In genomic region chr14:102603293-102603907, GRCh38 we compare ENCODE assay signal across 28 cellular contexts. TPM values are rescaled to one million over a fixed set of nuclear protein-coding genes. Genes with fewer than 3 reads are reported as not detected.
DNase-seq lines count a peak whose midpoint lies in the region; ATAC-seq and TF ChIP-seq lines count a peak whose summit lies in the region.
"Had no signal": no experiment of that assay in that cellular context is flagged by ENCODE, and none has a peak within 500 bp of the region (broad histone marks: within the 10 kb centered on the region; RNA-seq: fewer than 3 reads in every experiment).

No MANE protein-coding gene starts in this region.

- H3K27ac ChIP-seq in CD4-positive, CD25-positive, alpha-beta regulatory T cell (ENCODE audit: insufficient read depth, low read length, poor library complexity, severe bottlenecking), result no peak overlapping the region
- H3K27ac ChIP-seq in epithelial cell of prostate (peak overlapping the region; percentile 48), trophoblast cell (ENCODE audit: low read depth, low read length) (no peak overlapping the region)
- H3K27ac ChIP-seq: ascending aorta, dorsolateral prefrontal cortex, heart right ventricle, ovary, WERI-Rb-1 had no signal

- no peak overlapping the region for H3K4me3 ChIP-seq in CD4-positive, CD25-positive, alpha-beta regulatory T cell (ENCODE audit: low read depth, low read length)
- no peak overlapping the region for H3K4me3 ChIP-seq in Loucy (ENCODE audit: low read length, poor library complexity, severe bottlenecking)
- H3K4me3 ChIP-seq in trophoblast cell (ENCODE audit: low read depth, low read length), result no peak overlapping the region
- H3K4me3 ChIP-seq: ascending aorta, dorsolateral prefrontal cortex, heart right ventricle, ovary, smooth muscle cell had no signal

- no peak overlapping the region for H3K23ac ChIP-seq in trophoblast cell (ENCODE audit: low read length)

- H4K91ac ChIP-seq in trophoblast cell (ENCODE audit: low read depth, low read length), result no peak overlapping the region

- peak overlapping the region in 2 of 3 donors; percentile 32 to 59 for H3K27ac Mint-ChIP-seq in CD4-positive, CD25-positive, alpha-beta regulatory T cell
- no peak overlapping the region for H3K27ac Mint-ChIP-seq in activated CD4-positive, alpha-beta memory T cell treated with anti-CD3 and anti-CD28 coated beads, Interleukin-2, amount 10 ng/mL, durations not matched to agents 7 days and 5 days
- H3K27ac Mint-ChIP-seq: activated naive CD8-positive, alpha-beta T cell treated with anti-CD3 and anti-CD28 coated beads for 36 hours; activated T-helper 17 cell treated with anti-CD3 and anti-CD28 coated beads, Interleukin-2, amount 50 U/mL, for 72 hours; natural killer cell; T-helper 2 cell treated with Interferon-gamma antibody and Interleukin-4, amounts not matched to agents 5 μg/mL and 100 μg/mL, for 36 hours had no signal

- H3K9me2 ChIP-seq in Loucy (replicated peaks; ENCODE audit: low read depth, low read length), result no peaks in the 10 kb centered on the region

- H3K79me1 ChIP-seq in trophoblast cell (ENCODE audit: low read length), result no peaks in the 10 kb centered on the region

- peak overlapping the region; percentile 96 for H3K4ac ChIP-seq in trophoblast cell (ENCODE audit: low read depth, low read length)

- H2AFZ ChIP-seq in Loucy (ENCODE audit: low read length) (no peak overlapping the region), trophoblast cell (ENCODE audit: insufficient read depth, low read length, poor library complexity) (no peak overlapping the region)

- no peaks in the 10 kb centered on the region for H3F3A ChIP-seq in Loucy (ENCODE audit: low read depth)

- H3K79me2 ChIP-seq in Loucy (ENCODE audit: insufficient read depth, low read length), result peaks cover 98% of the 10 kb centered on the region
- peaks cover 33% of the 10 kb centered on the region for H3K79me2 ChIP-seq in trophoblast cell (ENCODE audit: control insufficient read depth, insufficient read depth, low read length, poor library complexity)

- H3K4me1 ChIP-seq in CD4-positive, CD25-positive, alpha-beta regulatory T cell (ENCODE audit: control insufficient read depth, insufficient read depth, low read length, poor library complexity, severe bottlenecking), result peaks cover 18% of the 10 kb centered on the region
- H3K4me1 ChIP-seq in Loucy (ENCODE audit: insufficient read depth, low read length, poor library complexity, severe bottlenecking), result peaks cover 26% of the 10 kb centered on the region
- H3K4me1 ChIP-seq in trophoblast cell (ENCODE audit: control insufficient read depth in 1 of 2, insufficient read depth in 2 of 2, low read length in 2 of 2), result peaks cover 8 to 17% of the 10 kb centered on the region in 2 experiments
- H3K4me1 ChIP-seq: ascending aorta had no signal

- peaks cover 22 to 72% (median 48%) of the 10 kb centered on the region in 4 donors for H3K4me1 Mint-ChIP-seq in CD4-positive, CD25-positive, alpha-beta regulatory T cell
- peaks cover 30% of the 10 kb centered on the region for H3K4me1 Mint-ChIP-seq in activated CD4-positive, alpha-beta memory T cell treated with anti-CD3 and anti-CD28 coated beads, Interleukin-2, amount 10 ng/mL, durations not matched to agents 7 days and 5 days

- H4K12ac ChIP-seq in trophoblast cell (ENCODE audit: low read depth, low read length), result no peak overlapping the region

- CTCF ChIA-PET in activated CD4-positive, alpha-beta memory T cell treated with anti-CD3 and anti-CD28 coated beads, Interleukin-2, amount 10 ng/mL, durations not matched to agents 7 days and 5 days (lab: Charles Lee), result interaction anchor here (0.6 to 2.7 kb wide), 2 partner anchors 9 to 83 kb away, joined by 3 to 16 read pairs; no protein-coding TSS in a partner anchor

- H3K4me2 ChIP-seq in Loucy (ENCODE audit: low read depth, low read length, poor library complexity, severe bottlenecking) (peak overlapping the region; percentile 48), trophoblast cell (ENCODE audit: low read length) (no peak overlapping the region)

- no peak overlapping the region for H2BK5ac ChIP-seq in trophoblast cell (ENCODE audit: low read depth, low read length, poor library complexity)

- no peak overlapping the region for H3K9ac ChIP-seq in Loucy (ENCODE audit: low read depth, low read length, poor library complexity, severe bottlenecking)
- no peak overlapping the region for H3K9ac ChIP-seq in trophoblast cell (ENCODE audit: low read length)

- no CpG with 5 or more reads among the region's 4 CpGs for WGBS in trophoblast cell (ENCODE audit: extremely low coverage, insufficient coverage, insufficient read length)

- ATAC-seq in CD4-positive, CD25-positive, alpha-beta regulatory T cell (ENCODE audit: low read depth in 2 of 2), result no peak
- ATAC-seq in HG02970 (IDR thresholded peaks at IDR 0.05; ENCODE audit: low FRiP score, unreplicated experiment), result no peak
- no peak for ATAC-seq in GM18502 (IDR thresholded peaks at IDR 0.05; ENCODE audit: poor library complexity, unreplicated experiment)
- ATAC-seq: activated T-helper 17 cell treated with anti-CD3 and anti-CD28 coated beads, Interleukin-2, amount 50 U/mL, for 72 hours; heart right ventricle; natural killer cell had no signal

- H3K27me3 ChIP-seq in CD4-positive, CD25-positive, alpha-beta regulatory T cell (ENCODE audit: control insufficient read depth, insufficient read depth, low read length), result no peaks in the 10 kb centered on the region
- H3K27me3 ChIP-seq in Loucy (ENCODE audit: insufficient read depth, low read length, poor library complexity, severe bottlenecking), result no peaks in the 10 kb centered on the region
- H3K27me3 ChIP-seq in trophoblast cell (ENCODE audit: insufficient read depth, low read length), result no peaks in the 10 kb centered on the region
- H3K27me3 ChIP-seq: ascending aorta, dorsolateral prefrontal cortex, heart right ventricle, ovary had no signal

- peaks cover 4% of the 10 kb centered on the region for H3K36me3 Mint-ChIP-seq in CD4-positive, CD25-positive, alpha-beta regulatory T cell
- peaks cover 9% of the 10 kb centered on the region for H3K36me3 Mint-ChIP-seq in activated CD4-positive, alpha-beta memory T cell treated with anti-CD3 and anti-CD28 coated beads, Interleukin-2, amount 10 ng/mL, durations not matched to agents 7 days and 5 days (ENCODE audit: low read depth)
- H3K36me3 Mint-ChIP-seq: natural killer cell had no signal

- no peak overlapping the region for H3K18ac ChIP-seq in trophoblast cell (ENCODE audit: low read length)

- H2BK12ac ChIP-seq in trophoblast cell (ENCODE audit: low read length), result no peak overlapping the region

- H3K9me3 ChIP-seq in CD4-positive, CD25-positive, alpha-beta regulatory T cell (ENCODE audit: control insufficient read depth in 2 of 2, low read length in 2 of 2), result no peaks in the 10 kb centered on the region
- H3K9me3 ChIP-seq in Loucy (ENCODE audit: insufficient read depth, low read depth, low read length) (no peaks in the 10 kb centered on the region), trophoblast cell (ENCODE audit: insufficient read depth, low read depth, low read length) (no peaks in the 10 kb centered on the region)
- H3K9me3 ChIP-seq: ascending aorta, heart right ventricle, ovary had no signal

- H3K27me3 Mint-ChIP-seq in CD4-positive, CD25-positive, alpha-beta regulatory T cell, result no peaks in the 10 kb centered on the region
- H3K27me3 Mint-ChIP-seq in activated CD4-positive, alpha-beta memory T cell treated with anti-CD3 and anti-CD28 coated beads, Interleukin-2, amount 10 ng/mL, durations not matched to agents 7 days and 5 days, result no peaks in the 10 kb centered on the region
- H3K27me3 Mint-ChIP-seq: activated naive CD8-positive, alpha-beta T cell treated with anti-CD3 and anti-CD28 coated beads for 36 hours; activated T-helper 17 cell treated with anti-CD3 and anti-CD28 coated beads, Interleukin-2, amount 50 U/mL, for 72 hours; CD4-positive, alpha-beta memory T cell had no signal

- DNase-seq in CD4-positive, CD25-positive, alpha-beta regulatory T cell, result no peak
- DNase-seq in epithelial cell of prostate (ENCODE audit: low read depth, low spot score) (no peak), trophoblast cell (no peak)
- no peak for DNase-seq in activated CD4-positive, alpha-beta memory T cell treated with anti-CD3 and anti-CD28 coated beads, Interleukin-2, amount 10 ng/mL, durations not matched to agents 7 days and 5 days
- no peak for DNase-seq in activated CD8-positive, alpha-beta memory T cell treated with anti-CD3 and anti-CD28 coated beads, Interleukin-2, amount 50 U/mL, for 4 hours
- DNase-seq: activated CD4-positive, alpha-beta T cell treated with anti-CD3 and anti-CD28 coated beads, Interleukin-2, amount 50 U/mL, for 1 hour; activated naive CD8-positive, alpha-beta T cell treated with anti-CD3 and anti-CD28 coated beads for 36 hours; caudate nucleus; CD4-positive, alpha-beta memory T cell; heart right ventricle; midbrain; natural killer cell; NCI-H1092 treated with DMSO at 0.1 percent for 48 hours; NCI-H1930; NCI-H2227 treated with DMSO at 0.1 percent for 48 hours; NCI-H69; retina; stimulated activated CD4-positive, alpha-beta T cell treated with anti-CD3 and anti-CD28 coated beads, Interleukin-2, amount 100 ng/mL, for 24 hours; WERI-Rb-1 had no signal

- H3K14ac ChIP-seq in trophoblast cell (ENCODE audit: low read length), result no peak overlapping the region

- no peak for TF ChIP-seq CTCF in Loucy (conservative IDR thresholded peaks at IDR 0.05; ENCODE audit: low read length)

- no peak overlapping the region for H4K8ac ChIP-seq in trophoblast cell (ENCODE audit: low read depth, low read length)

- H2BK120ac ChIP-seq in trophoblast cell (ENCODE audit: insufficient read depth, low read length, poor library complexity), result no peak overlapping the region

- H3K4me3 Mint-ChIP-seq in CD4-positive, CD25-positive, alpha-beta regulatory T cell, result no peak overlapping the region
- H3K4me3 Mint-ChIP-seq in activated CD4-positive, alpha-beta memory T cell treated with anti-CD3 and anti-CD28 coated beads, Interleukin-2, amount 10 ng/mL, durations not matched to agents 7 days and 5 days, result no peak overlapping the region
- H3K4me3 Mint-ChIP-seq: activated naive CD8-positive, alpha-beta T cell treated with anti-CD3 and anti-CD28 coated beads for 36 hours; activated T-helper 17 cell treated with anti-CD3 and anti-CD28 coated beads, Interleukin-2, amount 50 U/mL, for 72 hours; natural killer cell; T-helper 2 cell treated with Interferon-gamma antibody and Interleukin-4, amounts not matched to agents 5 μg/mL and 100 μg/mL, for 36 hours had no signal

- no peak overlapping the region for H2AK5ac ChIP-seq in trophoblast cell (ENCODE audit: low read length)

- no peaks in the 10 kb centered on the region for H3K36me3 ChIP-seq in CD4-positive, CD25-positive, alpha-beta regulatory T cell (ENCODE audit: control insufficient read depth, insufficient read depth, low read length)
- H3K36me3 ChIP-seq in Loucy (ENCODE audit: insufficient read depth, low read length) (no peaks in the 10 kb centered on the region), trophoblast cell (ENCODE audit: control insufficient read depth in 1 of 2, insufficient read depth in 2 of 2, low read length in 2 of 2) (peaks cover 5 to 9% of the 10 kb centered on the region in 2 experiments)
- H3K36me3 ChIP-seq: ascending aorta, ovary had no signal

- H3K9me3 Mint-ChIP-seq in CD4-positive, CD25-positive, alpha-beta regulatory T cell, result no peaks in the 10 kb centered on the region
- H3K9me3 Mint-ChIP-seq in activated CD4-positive, alpha-beta memory T cell treated with anti-CD3 and anti-CD28 coated beads, Interleukin-2, amount 10 ng/mL, durations not matched to agents 7 days and 5 days, result no peaks in the 10 kb centered on the region
- H3K9me3 Mint-ChIP-seq: activated naive CD8-positive, alpha-beta T cell treated with anti-CD3 and anti-CD28 coated beads for 36 hours; activated T-helper 17 cell treated with anti-CD3 and anti-CD28 coated beads, Interleukin-2, amount 50 U/mL, for 72 hours; CD4-positive, alpha-beta memory T cell; natural killer cell; T-helper 2 cell treated with Interferon-gamma antibody and Interleukin-4, amounts not matched to agents 5 μg/mL and 100 μg/mL, for 36 hours had no signal

- POLR2A ChIA-PET in activated CD4-positive, alpha-beta memory T cell treated with anti-CD3 and anti-CD28 coated beads, Interleukin-2, amount 10 ng/mL, durations not matched to agents 7 days and 5 days (lab: Charles Lee), result no interaction called here

- H4K20me1 ChIP-seq in Loucy (ENCODE audit: insufficient read depth, low read length, poor library complexity, severe bottlenecking), result peaks cover 79% of the 10 kb centered on the region

RNA-seq across cellular contexts. Expression of gene RCOR1, which starts 11.0 kb away (rescaled TPM):
- 28.1 TPM for total RNA-seq in CD4-positive, CD25-positive, alpha-beta regulatory T cell
- polyA plus RNA-seq in CD4-positive, CD25-positive, alpha-beta regulatory T cell, result 1 to 10 TPM in 1 of 4 donors, under 1 TPM in 3; 0.40 to 1.2 (median 0.48) TPM
- polyA plus RNA-seq in trophoblast cell (2013), result 39.7 and 41.7 TPM in 2 replicates
- total RNA-seq in activated CD4-positive, alpha-beta memory T cell treated with anti-CD3 and anti-CD28 coated beads, Interleukin-2, amount 10 ng/mL, durations not matched to agents 7 days and 5 days, result 10 to 100 TPM; 22.1 to 23.4 TPM
